In genomic region chr12:31105668-31106067, GRCh38 we compare ENCODE assay signal across 21 cellular contexts.
"Had no signal": no experiment of that assay in that cellular context is flagged by ENCODE, and none has a peak within 500 bp of the region (broad histone marks: within the 10 kb centered on the region; RNA-seq: fewer than 3 reads in every experiment).

No MANE protein-coding gene starts in this region.

- H3K4me3 ChIP-seq: gastrocnemius medialis, prostate gland, smooth muscle cell, tibial nerve had no signal

- ATAC-seq: activated CD4-positive, CD25-positive, alpha-beta regulatory T cell treated with anti-CD3 and anti-CD28 coated beads, Interleukin-2, amount 50 U/mL, for 24 hours; activated T-helper 17 cell treated with anti-CD3 and anti-CD28 coated beads, Interleukin-2, amount 50 U/mL, for 72 hours; gastrocnemius medialis; natural killer cell had no signal

- DNase-seq: activated CD4-positive, alpha-beta memory T cell treated with anti-CD3 and anti-CD28 coated beads for 36 hours; activated CD8-positive, alpha-beta memory T cell treated with anti-CD3 and anti-CD28 coated beads, Interleukin-2, amount 50 U/mL, for 4 hours; activated gamma-delta T cell treated with Interleukin-2 at 50 U/mL for 16 hours; activated naive CD4-positive, alpha-beta T cell treated with anti-CD3 and anti-CD28 coated beads, Interleukin-2, amount 50 U/mL, for 16 hours; activated T-cell treated with anti-CD3 and anti-CD28 coated beads, Interleukin-2, amount 50 U/mL, for 1 hour; amniotic stem cell; brain microvascular endothelial cell; caudate nucleus; gastrocnemius medialis; glutamatergic neuron; natural killer cell; retina; stimulated activated CD4-positive, alpha-beta T cell treated with anti-CD3 and anti-CD28 coated beads, Interleukin-1b, Interleukin-23, amount 100 ng/mL, for 48 hours; stimulated activated naive B cell treated with anti-CD40 and anti-IgM and Interleukin-4, amounts not matched to agents 10 μg/mL and 1 μg/mL and 100 μg/mL, for 72 hours; T-helper 1 cell had no signal

- H3K27ac ChIP-seq: brain microvascular endothelial cell, gastrocnemius medialis, prostate gland, tibial nerve, VCaP had no signal
